ENCODE assay signal across 1 cellular context in the genomic region with DNA sequence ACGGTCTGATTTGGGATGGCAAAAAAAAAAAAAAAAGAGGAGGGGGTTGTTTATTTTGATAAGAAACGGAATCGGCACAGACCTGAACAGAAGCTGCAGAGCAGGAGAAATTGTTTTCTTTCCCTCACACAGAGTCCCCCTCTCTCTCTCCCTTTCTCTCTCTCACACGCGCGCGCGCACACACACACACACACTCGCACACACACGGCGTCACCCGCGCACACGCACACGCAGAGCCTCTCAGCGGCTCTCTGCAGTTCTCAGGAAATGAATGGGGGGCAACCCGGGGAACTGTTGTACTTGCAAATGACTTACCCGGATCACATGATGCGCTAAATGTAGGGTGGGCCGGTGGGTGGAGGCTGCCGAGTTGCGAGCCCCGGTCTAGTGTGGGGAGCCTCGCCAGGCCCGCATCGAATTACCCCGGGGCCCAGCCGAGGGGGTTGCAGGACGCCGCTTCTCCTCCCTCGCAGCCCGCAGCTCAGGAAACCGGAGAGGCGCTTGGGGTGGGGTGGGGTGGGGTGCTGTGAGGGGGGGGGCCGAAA.
A peak's percentile ranks its signal among the peaks of the same experiment; 100 is the strongest.
TF ChIP-seq lines count a peak whose summit lies in the region.

No MANE protein-coding gene starts in this region.

TF ChIP-seq in HEK293, 187 proteins besides CTCF, POLR2A, EP300 and RAD21 (continued from another document and continues in another):
- TF ChIP-seq, protein P1, sequence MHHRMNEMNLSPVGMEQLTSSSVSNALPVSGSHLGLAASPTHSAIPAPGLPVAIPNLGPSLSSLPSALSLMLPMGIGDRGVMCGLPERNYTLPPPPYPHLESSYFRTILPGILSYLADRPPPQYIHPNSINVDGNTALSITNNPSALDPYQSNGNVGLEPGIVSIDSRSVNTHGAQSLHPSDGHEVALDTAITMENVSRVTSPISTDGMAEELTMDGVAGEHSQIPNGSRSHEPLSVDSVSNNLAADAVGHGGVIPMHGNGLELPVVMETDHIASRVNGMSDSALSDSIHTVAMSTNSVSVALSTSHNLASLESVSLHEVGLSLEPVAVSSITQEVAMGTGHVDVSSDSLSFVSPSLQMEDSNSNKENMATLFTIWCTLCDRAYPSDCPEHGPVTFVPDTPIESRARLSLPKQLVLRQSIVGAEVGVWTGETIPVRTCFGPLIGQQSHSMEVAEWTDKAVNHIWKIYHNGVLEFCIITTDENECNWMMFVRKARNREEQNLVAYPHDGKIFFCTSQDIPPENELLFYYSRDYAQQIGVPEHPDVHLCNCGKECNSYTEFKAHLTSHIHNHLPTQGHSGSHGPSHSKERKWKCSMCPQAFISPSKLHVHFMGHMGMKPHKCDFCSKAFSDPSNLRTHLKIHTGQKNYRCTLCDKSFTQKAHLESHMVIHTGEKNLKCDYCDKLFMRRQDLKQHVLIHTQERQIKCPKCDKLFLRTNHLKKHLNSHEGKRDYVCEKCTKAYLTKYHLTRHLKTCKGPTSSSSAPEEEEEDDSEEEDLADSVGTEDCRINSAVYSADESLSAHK (tag by site-specific recombination; IDR thresholded peaks at IDR 0.05) = peak; percentile 39; the same call in 1 of the 2 replicates
- no peak for TF ChIP-seq ZNF302 (tag by site-specific recombination; IDR thresholded peaks at IDR 0.05; ENCODE audit: low read depth)
- no peak for TF ChIP-seq ZNF132 (tag by site-specific recombination; IDR thresholded peaks at IDR 0.05; ENCODE audit: borderline replicate concordance)
- peak; percentile 72 for TF ChIP-seq ZFHX2 (tag by site-specific recombination; conservative IDR thresholded peaks at IDR 0.05)
- no peak for TF ChIP-seq ZNF202 (tag by site-specific recombination; IDR thresholded peaks at IDR 0.05; ENCODE audit: borderline replicate concordance)
- TF ChIP-seq, protein P2, sequence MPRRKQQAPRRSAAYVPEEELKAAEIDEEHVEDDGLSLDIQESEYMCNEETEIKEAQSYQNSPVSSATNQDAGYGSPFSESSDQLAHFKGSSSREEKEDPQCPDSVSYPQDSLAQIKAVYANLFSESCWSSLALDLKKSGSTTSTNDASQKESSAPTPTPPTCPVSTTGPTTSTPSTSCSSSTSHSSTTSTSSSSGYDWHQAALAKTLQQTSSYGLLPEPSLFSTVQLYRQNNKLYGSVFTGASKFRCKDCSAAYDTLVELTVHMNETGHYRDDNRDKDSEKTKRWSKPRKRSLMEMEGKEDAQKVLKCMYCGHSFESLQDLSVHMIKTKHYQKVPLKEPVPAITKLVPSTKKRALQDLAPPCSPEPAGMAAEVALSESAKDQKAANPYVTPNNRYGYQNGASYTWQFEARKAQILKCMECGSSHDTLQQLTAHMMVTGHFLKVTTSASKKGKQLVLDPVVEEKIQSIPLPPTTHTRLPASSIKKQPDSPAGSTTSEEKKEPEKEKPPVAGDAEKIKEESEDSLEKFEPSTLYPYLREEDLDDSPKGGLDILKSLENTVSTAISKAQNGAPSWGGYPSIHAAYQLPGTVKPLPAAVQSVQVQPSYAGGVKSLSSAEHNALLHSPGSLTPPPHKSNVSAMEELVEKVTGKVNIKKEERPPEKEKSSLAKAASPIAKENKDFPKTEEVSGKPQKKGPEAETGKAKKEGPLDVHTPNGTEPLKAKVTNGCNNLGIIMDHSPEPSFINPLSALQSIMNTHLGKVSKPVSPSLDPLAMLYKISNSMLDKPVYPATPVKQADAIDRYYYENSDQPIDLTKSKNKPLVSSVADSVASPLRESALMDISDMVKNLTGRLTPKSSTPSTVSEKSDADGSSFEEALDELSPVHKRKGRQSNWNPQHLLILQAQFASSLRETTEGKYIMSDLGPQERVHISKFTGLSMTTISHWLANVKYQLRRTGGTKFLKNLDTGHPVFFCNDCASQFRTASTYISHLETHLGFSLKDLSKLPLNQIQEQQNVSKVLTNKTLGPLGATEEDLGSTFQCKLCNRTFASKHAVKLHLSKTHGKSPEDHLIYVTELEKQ (tag by site-specific recombination; IDR thresholded peaks at IDR 0.05; ENCODE audit: borderline replicate concordance) = no peak
- TF ChIP-seq ZNF148 (tag by site-specific recombination; IDR thresholded peaks at IDR 0.05; ENCODE audit: borderline replicate concordance) = no peak
- TF ChIP-seq, protein P3, sequence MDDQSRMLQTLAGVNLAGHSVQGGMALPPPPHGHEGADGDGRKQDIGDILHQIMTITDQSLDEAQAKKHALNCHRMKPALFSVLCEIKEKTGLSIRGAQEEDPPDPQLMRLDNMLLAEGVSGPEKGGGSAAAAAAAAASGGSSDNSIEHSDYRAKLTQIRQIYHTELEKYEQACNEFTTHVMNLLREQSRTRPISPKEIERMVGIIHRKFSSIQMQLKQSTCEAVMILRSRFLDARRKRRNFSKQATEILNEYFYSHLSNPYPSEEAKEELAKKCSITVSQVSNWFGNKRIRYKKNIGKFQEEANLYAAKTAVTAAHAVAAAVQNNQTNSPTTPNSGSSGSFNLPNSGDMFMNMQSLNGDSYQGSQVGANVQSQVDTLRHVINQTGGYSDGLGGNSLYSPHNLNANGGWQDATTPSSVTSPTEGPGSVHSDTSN (CRISPR knock-in tag; IDR thresholded peaks at IDR 0.05) = no peak
- TF ChIP-seq ZNF555 (tag by site-specific recombination; conservative IDR thresholded peaks at IDR 0.05) = no peak
- TF ChIP-seq OVOL3 (tag by site-specific recombination; IDR thresholded peaks at IDR 0.05) = no peak
- no peak for TF ChIP-seq ZNF623 (tag by site-specific recombination; IDR thresholded peaks at IDR 0.05)
- TF ChIP-seq ZBTB20 (tag by site-specific recombination; IDR thresholded peaks at IDR 0.05) = peak; percentile 88
- no peak for TF ChIP-seq ZNF621 (tag by site-specific recombination; IDR thresholded peaks at IDR 0.05)
- peak; percentile 90 for TF ChIP-seq SP7 (tag by site-specific recombination; IDR thresholded peaks at IDR 0.05)
- TF ChIP-seq ZNF529 (tag by site-specific recombination; IDR thresholded peaks at IDR 0.05; ENCODE audit: insufficient replicate concordance) = no peak
- peak; percentile 44; the same call in 1 of the 2 replicates for TF ChIP-seq SP3 (tag by site-specific recombination; IDR thresholded peaks at IDR 0.05)
- TF ChIP-seq, protein P4, sequence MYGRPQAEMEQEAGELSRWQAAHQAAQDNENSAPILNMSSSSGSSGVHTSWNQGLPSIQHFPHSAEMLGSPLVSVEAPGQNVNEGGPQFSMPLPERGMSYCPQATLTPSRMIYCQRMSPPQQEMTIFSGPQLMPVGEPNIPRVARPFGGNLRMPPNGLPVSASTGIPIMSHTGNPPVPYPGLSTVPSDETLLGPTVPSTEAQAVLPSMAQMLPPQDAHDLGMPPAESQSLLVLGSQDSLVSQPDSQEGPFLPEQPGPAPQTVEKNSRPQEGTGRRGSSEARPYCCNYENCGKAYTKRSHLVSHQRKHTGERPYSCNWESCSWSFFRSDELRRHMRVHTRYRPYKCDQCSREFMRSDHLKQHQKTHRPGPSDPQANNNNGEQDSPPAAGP (tag by site-specific recombination; IDR thresholded peaks at IDR 0.05) = no peak; the same call in 1 of the 2 replicates
- no peak; the same call in 1 of the 2 replicates for TF ChIP-seq KLF9 (tag by site-specific recombination; IDR thresholded peaks at IDR 0.05; ENCODE audit: low read depth)
- TF ChIP-seq ZNF211 (tag by site-specific recombination; IDR thresholded peaks at IDR 0.05; ENCODE audit: low read depth) = no peak
- no peak for TF ChIP-seq ZNF785 (tag by site-specific recombination; IDR thresholded peaks at IDR 0.05)
- no peak for TF ChIP-seq ZNF362 (tag by site-specific recombination; IDR thresholded peaks at IDR 0.05)
- no peak for TF ChIP-seq ZNF660 (tag by site-specific recombination; IDR thresholded peaks at IDR 0.05)
- TF ChIP-seq, protein P5, sequence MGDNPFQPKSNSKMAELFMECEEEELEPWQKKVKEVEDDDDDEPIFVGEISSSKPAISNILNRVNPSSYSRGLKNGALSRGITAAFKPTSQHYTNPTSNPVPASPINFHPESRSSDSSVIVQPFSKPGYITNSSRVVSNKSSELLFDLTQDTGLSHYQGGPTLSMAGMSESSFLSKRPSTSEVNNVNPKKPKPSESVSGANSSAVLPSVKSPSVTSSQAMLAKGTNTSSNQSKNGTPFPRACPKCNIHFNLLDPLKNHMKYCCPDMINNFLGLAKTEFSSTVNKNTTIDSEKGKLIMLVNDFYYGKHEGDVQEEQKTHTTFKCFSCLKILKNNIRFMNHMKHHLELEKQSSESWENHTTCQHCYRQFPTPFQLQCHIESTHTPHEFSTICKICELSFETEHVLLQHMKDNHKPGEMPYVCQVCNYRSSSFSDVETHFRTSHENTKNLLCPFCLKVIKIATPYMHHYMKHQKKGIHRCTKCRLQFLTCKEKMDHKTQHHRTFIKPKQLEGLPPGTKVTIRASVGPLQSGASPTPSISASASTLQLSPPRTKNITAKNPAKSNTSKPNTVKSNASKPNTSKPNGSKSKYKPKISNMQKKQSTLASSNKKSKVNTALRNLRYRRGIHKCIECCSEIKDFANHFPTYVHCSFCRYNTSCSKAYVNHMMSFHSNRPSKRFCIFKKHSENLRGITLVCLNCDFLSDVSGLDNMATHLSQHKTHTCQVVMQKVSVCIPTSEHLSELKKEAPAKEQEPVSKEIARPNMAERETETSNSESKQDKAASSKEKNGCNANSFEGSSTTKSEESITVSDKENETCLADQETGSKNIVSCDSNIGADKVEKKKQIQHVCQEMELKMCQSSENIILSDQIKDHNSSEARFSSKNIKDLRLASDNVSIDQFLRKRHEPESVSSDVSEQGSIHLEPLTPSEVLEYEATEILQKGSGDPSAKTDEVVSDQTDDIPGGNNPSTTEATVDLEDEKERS (tag by site-specific recombination; IDR thresholded peaks at IDR 0.05) = no peak
- no peak for TF ChIP-seq SETDB1 (IDR thresholded peaks at IDR 0.05; ENCODE audit: insufficient read length, low read length)
- TF ChIP-seq ZNF223 (tag by site-specific recombination; IDR thresholded peaks at IDR 0.05) = no peak
- no peak for TF ChIP-seq ZNF169 (tag by site-specific recombination; IDR thresholded peaks at IDR 0.05)
- TF ChIP-seq ZNF214 (tag by site-specific recombination; IDR thresholded peaks at IDR 0.05; ENCODE audit: borderline replicate concordance) = no peak
- TF ChIP-seq ZNF354C (tag by site-specific recombination; IDR thresholded peaks at IDR 0.05; ENCODE audit: borderline replicate concordance, low read depth) = no peak
- TF ChIP-seq, protein P6, sequence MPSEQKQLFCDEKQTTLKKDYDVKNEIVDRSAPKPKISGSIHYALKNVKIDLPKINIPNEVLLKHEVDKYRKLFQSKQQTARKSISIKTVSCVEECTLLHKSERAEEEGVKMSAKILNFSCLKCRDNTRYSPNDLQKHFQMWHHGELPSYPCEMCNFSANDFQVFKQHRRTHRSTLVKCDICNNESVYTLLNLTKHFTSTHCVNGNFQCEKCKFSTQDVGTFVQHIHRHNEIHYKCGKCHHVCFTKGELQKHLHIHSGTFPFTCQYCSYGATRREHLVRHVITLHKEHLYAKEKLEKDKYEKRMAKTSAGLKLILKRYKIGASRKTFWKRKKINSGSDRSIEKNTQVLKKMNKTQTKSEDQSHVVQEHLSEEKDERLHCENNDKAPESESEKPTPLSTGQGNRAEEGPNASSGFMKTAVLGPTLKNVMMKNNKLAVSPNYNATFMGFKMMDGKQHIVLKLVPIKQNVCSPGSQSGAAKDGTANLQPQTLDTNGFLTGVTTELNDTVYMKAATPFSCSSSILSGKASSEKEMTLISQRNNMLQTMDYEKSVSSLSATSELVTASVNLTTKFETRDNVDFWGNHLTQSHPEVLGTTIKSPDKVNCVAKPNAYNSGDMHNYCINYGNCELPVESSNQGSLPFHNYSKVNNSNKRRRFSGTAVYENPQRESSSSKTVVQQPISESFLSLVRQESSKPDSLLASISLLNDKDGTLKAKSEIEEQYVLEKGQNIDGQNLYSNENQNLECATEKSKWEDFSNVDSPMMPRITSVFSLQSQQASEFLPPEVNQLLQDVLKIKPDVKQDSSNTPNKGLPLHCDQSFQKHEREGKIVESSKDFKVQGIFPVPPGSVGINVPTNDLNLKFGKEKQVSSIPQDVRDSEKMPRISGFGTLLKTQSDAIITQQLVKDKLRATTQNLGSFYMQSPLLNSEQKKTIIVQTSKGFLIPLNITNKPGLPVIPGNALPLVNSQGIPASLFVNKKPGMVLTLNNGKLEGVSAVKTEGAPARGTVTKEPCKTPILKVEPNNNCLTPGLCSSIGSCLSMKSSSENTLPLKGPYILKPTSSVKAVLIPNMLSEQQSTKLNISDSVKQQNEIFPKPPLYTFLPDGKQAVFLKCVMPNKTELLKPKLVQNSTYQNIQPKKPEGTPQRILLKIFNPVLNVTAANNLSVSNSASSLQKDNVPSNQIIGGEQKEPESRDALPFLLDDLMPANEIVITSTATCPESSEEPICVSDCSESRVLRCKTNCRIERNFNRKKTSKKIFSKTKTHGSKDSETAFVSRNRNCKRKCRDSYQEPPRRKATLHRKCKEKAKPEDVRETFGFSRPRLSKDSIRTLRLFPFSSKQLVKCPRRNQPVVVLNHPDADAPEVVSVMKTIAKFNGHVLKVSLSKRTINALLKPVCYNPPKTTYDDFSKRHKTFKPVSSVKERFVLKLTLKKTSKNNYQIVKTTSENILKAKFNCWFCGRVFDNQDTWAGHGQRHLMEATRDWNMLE (tag by site-specific recombination; conservative IDR thresholded peaks at IDR 0.05; ENCODE audit: low read depth) = no peak
- no peak for TF ChIP-seq ZFP41 (tag by site-specific recombination; IDR thresholded peaks at IDR 0.05; ENCODE audit: borderline replicate concordance)
- TF ChIP-seq GLIS2 (tag by site-specific recombination; IDR thresholded peaks at IDR 0.05) = peak; percentile 90
- peak; percentile 69; the same call in 1 of the 2 replicates for TF ChIP-seq ZNF596 (tag by site-specific recombination; IDR thresholded peaks at IDR 0.05)
- no peak for TF ChIP-seq ZBTB7A (tag by site-specific recombination; IDR thresholded peaks at IDR 0.05; ENCODE audit: low read depth)
